ENCODE assay signal across 11 cellular contexts in the genomic region with DNA sequence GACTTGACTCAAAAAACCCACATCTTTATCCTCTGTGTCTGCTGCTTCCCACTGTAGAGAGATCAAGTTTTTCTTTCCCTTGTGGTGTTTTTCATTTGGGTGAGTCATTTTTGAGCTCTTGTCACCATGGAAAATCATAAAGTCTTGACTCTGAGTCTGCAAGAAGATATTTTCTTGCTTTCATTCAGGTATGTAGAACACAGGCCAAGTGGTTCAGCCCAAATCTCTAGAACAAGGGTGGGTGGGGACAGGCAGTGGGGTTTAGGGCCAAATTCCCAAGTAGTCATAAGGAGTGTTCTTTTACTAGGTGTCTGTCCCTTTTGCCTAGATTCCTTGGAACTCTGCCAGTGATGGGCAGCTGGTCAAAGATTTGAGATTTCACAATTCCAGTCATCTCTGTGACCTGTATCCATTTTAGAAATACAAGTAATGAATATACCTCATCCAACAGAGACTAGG. TPM values are rescaled to one million over a fixed set of nuclear protein-coding genes. Genes with fewer than 3 reads are reported as not detected.
DNase-seq lines count a peak whose midpoint lies in the region; ATAC-seq and TF ChIP-seq lines count a peak whose summit lies in the region.
"Had no signal": no experiment of that assay in that cellular context is flagged by ENCODE, and none has a peak within 500 bp of the region (broad histone marks: within the 10 kb centered on the region; RNA-seq: fewer than 3 reads in every experiment).

No MANE protein-coding gene starts in this region.

- H3K4me3 Mint-ChIP-seq in MCF 10A (ENCODE audit: unreplicated experiment): peak overlapping the region; percentile 50
- H3K4me3 Mint-ChIP-seq: effector memory CD8-positive, alpha-beta T cell had no signal

- BruUV-seq in MCF 10A (replicated peaks; lab: Mats Ljungman, UMichigan): no TSS peak

- intact Hi-C loops in MCF 10A (cut with micrococcal nuclease) (loop anchor here (1.0 to 2.0 kb wide), 2 partner anchors 22 to 66 kb away; a partner anchor contains a TSS), uterus (cut with DNase I; ENCODE audit: low total_unique reads) (no loop called here)

- no peaks in the 10 kb centered on the region for H3K27me3 Mint-ChIP-seq in MCF 10A (ENCODE audit: insufficient read depth, unreplicated experiment)

- H3K27ac ChIP-seq in uterus: no peak overlapping the region

- no peak overlapping the region for H3K4me3 ChIP-seq in uterus

- POLR2A ChIA-PET in MCF 10A (lab: Yijun Ruan, JAX): interaction anchor here (0.7 to 4.8 kb wide), 14 partner anchors 11 to 380 kb away, joined by 3 to 34 read pairs (median 4); a partner anchor contains a TSS

- H3K4me1 ChIP-seq in uterus: no peaks in the 10 kb centered on the region

- no peaks in the 10 kb centered on the region for H3K36me3 ChIP-seq in uterus

- H3K9me3 Mint-ChIP-seq in MCF 10A (ENCODE audit: unreplicated experiment): no peaks in the 10 kb centered on the region

- peaks cover 46% of the 10 kb centered on the region for H3K4me1 Mint-ChIP-seq in MCF 10A (ENCODE audit: insufficient read depth, unreplicated experiment)

- no peaks in the 10 kb centered on the region for H3K9me3 ChIP-seq in uterus

- no peak for ATAC-seq in HG03565 (IDR thresholded peaks at IDR 0.05; ENCODE audit: unreplicated experiment)
- ATAC-seq: effector memory CD8-positive, alpha-beta T cell had no signal

- no peak for TF ChIP-seq POLR2A in uterus (IDR thresholded peaks at IDR 0.05)

- no peaks in the 10 kb centered on the region for H3K36me3 Mint-ChIP-seq in MCF 10A (ENCODE audit: insufficient read depth, unreplicated experiment)

- peak overlapping the region; percentile 99 for H3K27ac Mint-ChIP-seq in MCF 10A (ENCODE audit: low read depth, unreplicated experiment)
- H3K27ac Mint-ChIP-seq: effector memory CD8-positive, alpha-beta T cell had no signal

- TF ChIP-seq CTCF in MCF 10A (IDR thresholded peaks at IDR 0.05; ENCODE audit: unreplicated experiment) (no peak), uterus (IDR thresholded peaks at IDR 0.05) (no peak)

- no peaks in the 10 kb centered on the region for H3K27me3 ChIP-seq in uterus

- peak; percentile 56 for DNase-seq in NCI-H2196 (lab: John Stamatoyannopoulos, UW; ENCODE audit: unreplicated experiment)
- DNase-seq in NCI-H2196 treated with DMSO at 0.1 percent for 48 hours (lab: John Stamatoyannopoulos, UW; ENCODE audit: unreplicated experiment): no peak
- peak; percentile 89 for DNase-seq in MCF 10A (ENCODE audit: unreplicated experiment)
- peak; percentile 83 for DNase-seq in kidney glomerular epithelial cell (lab: John Stamatoyannopoulos, UW)
- peak; percentile 30 to 38 for DNase-seq in uterus
- no peak for DNase-seq in NCI-H446 treated with DMSO at 0.1 percent for 48 hours (lab: John Stamatoyannopoulos, UW)
- DNase-seq in stimulated activated CD4-positive, alpha-beta T cell treated with anti-CD3 and anti-CD28 coated beads, Interleukin-4, amount 100 ng/mL, for 4 hours: no peak
- DNase-seq: activated CD4-positive, alpha-beta T cell treated with anti-CD3 and anti-CD28 coated beads, Interleukin-2, amount 50 U/mL, for 4 hours; effector memory CD8-positive, alpha-beta T cell; NCI-H526 had no signal

- CTCF ChIA-PET in MCF 10A (lab: Yijun Ruan, JAX): interaction anchor here (0.6 to 2.5 kb wide), 7 partner anchors 11 to 219 kb away, joined by 3 to 12 read pairs (median 4); no protein-coding TSS in a partner anchor

RNA-seq across cellular contexts. Expression of a gene that starts 21.5 kb away (rescaled TPM):
- 38.6 and 46.7 TPM in 2 replicates for total RNA-seq in MCF 10A (2022)
- total RNA-seq in uterus: 10 to 100 TPM; 20.0 to 67.3 (median 38.8) TPM

Comparison
In these comparisons a context has a peak if more than half of its experiments do, and no peak if none do; other contexts are left out.
1. DNase-seq: peak in NCI-H2196 (single experiment), MCF 10A (single experiment), kidney glomerular epithelial cell (single experiment) and uterus (2 of 2); none in NCI-H2196 treated with DMSO at 0.1 percent for 48 hours (single experiment), NCI-H446 treated with DMSO at 0.1 percent for 48 hours (single experiment) and stimulated activated CD4-positive, alpha-beta T cell treated with anti-CD3 and anti-CD28 coated beads, Interleukin-4, amount 100 ng/mL, for 4 hours (0 of 2).